1 cellular context compared by ENCODE assay signal in the genomic region with DNA sequence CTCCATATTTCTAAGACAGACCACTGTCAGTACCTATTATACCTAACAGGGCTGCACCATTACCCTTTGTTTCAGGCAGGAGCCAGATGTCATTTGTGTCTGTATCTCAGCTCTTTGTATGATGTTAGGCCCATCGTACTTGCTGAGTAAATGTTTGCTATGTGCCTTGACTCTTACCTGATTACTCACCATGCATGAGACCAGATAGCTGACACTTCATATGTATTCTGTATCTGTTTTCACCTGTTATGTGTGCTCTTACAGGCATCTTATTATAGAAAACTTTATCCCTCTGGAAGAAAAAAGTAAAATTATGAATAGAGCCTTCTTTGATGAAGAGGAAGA.
TF ChIP-seq lines count a peak whose summit lies in the region.

No MANE protein-coding gene starts in this region.

TF ChIP-seq in SK-N-SH, 30 proteins besides CTCF, POLR2A, EP300 and RAD21 (continued from another document):
- TF ChIP-seq, protein P1, sequence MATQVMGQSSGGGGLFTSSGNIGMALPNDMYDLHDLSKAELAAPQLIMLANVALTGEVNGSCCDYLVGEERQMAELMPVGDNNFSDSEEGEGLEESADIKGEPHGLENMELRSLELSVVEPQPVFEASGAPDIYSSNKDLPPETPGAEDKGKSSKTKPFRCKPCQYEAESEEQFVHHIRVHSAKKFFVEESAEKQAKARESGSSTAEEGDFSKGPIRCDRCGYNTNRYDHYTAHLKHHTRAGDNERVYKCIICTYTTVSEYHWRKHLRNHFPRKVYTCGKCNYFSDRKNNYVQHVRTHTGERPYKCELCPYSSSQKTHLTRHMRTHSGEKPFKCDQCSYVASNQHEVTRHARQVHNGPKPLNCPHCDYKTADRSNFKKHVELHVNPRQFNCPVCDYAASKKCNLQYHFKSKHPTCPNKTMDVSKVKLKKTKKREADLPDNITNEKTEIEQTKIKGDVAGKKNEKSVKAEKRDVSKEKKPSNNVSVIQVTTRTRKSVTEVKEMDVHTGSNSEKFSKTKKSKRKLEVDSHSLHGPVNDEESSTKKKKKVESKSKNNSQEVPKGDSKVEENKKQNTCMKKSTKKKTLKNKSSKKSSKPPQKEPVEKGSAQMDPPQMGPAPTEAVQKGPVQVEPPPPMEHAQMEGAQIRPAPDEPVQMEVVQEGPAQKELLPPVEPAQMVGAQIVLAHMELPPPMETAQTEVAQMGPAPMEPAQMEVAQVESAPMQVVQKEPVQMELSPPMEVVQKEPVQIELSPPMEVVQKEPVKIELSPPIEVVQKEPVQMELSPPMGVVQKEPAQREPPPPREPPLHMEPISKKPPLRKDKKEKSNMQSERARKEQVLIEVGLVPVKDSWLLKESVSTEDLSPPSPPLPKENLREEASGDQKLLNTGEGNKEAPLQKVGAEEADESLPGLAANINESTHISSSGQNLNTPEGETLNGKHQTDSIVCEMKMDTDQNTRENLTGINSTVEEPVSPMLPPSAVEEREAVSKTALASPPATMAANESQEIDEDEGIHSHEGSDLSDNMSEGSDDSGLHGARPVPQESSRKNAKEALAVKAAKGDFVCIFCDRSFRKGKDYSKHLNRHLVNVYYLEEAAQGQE (IDR thresholded peaks at IDR 0.05; ENCODE audit: low read depth, low read length), result no peak
- no peak for TF ChIP-seq EZH2phosphoT487 (IDR thresholded peaks at IDR 0.05; ENCODE audit: borderline replicate concordance, low read depth)
- TF ChIP-seq, protein P2, sequence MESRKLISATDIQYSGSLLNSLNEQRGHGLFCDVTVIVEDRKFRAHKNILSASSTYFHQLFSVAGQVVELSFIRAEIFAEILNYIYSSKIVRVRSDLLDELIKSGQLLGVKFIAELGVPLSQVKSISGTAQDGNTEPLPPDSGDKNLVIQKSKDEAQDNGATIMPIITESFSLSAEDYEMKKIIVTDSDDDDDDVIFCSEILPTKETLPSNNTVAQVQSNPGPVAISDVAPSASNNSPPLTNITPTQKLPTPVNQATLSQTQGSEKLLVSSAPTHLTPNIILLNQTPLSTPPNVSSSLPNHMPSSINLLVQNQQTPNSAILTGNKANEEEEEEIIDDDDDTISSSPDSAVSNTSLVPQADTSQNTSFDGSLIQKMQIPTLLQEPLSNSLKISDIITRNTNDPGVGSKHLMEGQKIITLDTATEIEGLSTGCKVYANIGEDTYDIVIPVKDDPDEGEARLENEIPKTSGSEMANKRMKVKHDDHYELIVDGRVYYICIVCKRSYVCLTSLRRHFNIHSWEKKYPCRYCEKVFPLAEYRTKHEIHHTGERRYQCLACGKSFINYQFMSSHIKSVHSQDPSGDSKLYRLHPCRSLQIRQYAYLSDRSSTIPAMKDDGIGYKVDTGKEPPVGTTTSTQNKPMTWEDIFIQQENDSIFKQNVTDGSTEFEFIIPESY (IDR thresholded peaks at IDR 0.05; ENCODE audit: borderline replicate concordance, low read depth), result no peak
- no peak for TF ChIP-seq NFIC (IDR thresholded peaks at IDR 0.05; ENCODE audit: borderline replicate concordance)
- no peak for TF ChIP-seq TAF1 (IDR thresholded peaks at IDR 0.05; ENCODE audit: borderline replicate concordance, low read depth, low read length)
- no peak for TF ChIP-seq USF2 (IDR thresholded peaks at IDR 0.05; ENCODE audit: borderline replicate concordance, low read depth, low read length)
- TF ChIP-seq TCF12 (IDR thresholded peaks at IDR 0.05), result no peak
- no peak for TF ChIP-seq ELF1 (IDR thresholded peaks at IDR 0.05)
- TF ChIP-seq MEF2A (IDR thresholded peaks at IDR 0.05; ENCODE audit: borderline replicate concordance, low read depth), result no peak
- no peak for TF ChIP-seq PBX3 (IDR thresholded peaks at IDR 0.05)
- TF ChIP-seq, protein P3, sequence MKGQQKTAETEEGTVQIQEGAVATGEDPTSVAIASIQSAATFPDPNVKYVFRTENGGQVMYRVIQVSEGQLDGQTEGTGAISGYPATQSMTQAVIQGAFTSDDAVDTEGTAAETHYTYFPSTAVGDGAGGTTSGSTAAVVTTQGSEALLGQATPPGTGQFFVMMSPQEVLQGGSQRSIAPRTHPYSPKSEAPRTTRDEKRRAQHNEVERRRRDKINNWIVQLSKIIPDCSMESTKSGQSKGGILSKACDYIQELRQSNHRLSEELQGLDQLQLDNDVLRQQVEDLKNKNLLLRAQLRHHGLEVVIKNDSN (IDR thresholded peaks at IDR 0.05; ENCODE audit: borderline replicate concordance, low read depth), result no peak
- TF ChIP-seq FOXJ3 (CRISPR knock-in tag; IDR thresholded peaks at IDR 0.05), result no peak
